Comparison of ENCODE assay signal across 2 cellular contexts in the genomic region with DNA sequence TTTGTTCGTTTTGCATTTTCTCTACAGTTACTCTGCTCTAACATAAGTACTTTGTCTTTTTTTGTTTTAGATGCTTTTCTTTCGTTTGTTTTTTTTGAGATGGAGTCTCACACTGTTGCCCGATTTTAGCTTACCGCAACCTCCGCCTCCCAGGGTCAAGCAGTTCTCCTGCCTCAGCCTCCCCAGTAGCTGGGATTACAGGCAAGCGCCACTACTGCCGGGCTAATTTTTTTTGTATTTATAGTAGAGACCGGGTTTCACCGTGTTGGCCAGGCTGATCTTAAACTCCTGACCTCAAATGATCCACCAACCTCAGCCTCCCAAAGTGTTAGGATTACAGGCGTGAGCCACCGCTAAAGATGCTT.
TF ChIP-seq lines count a peak whose summit lies in the region.

No MANE protein-coding gene starts in this region.

TF ChIP-seq in SK-N-SH, 30 proteins besides CTCF, POLR2A, EP300 and RAD21 (continued from another document):
- TF ChIP-seq, protein P1, sequence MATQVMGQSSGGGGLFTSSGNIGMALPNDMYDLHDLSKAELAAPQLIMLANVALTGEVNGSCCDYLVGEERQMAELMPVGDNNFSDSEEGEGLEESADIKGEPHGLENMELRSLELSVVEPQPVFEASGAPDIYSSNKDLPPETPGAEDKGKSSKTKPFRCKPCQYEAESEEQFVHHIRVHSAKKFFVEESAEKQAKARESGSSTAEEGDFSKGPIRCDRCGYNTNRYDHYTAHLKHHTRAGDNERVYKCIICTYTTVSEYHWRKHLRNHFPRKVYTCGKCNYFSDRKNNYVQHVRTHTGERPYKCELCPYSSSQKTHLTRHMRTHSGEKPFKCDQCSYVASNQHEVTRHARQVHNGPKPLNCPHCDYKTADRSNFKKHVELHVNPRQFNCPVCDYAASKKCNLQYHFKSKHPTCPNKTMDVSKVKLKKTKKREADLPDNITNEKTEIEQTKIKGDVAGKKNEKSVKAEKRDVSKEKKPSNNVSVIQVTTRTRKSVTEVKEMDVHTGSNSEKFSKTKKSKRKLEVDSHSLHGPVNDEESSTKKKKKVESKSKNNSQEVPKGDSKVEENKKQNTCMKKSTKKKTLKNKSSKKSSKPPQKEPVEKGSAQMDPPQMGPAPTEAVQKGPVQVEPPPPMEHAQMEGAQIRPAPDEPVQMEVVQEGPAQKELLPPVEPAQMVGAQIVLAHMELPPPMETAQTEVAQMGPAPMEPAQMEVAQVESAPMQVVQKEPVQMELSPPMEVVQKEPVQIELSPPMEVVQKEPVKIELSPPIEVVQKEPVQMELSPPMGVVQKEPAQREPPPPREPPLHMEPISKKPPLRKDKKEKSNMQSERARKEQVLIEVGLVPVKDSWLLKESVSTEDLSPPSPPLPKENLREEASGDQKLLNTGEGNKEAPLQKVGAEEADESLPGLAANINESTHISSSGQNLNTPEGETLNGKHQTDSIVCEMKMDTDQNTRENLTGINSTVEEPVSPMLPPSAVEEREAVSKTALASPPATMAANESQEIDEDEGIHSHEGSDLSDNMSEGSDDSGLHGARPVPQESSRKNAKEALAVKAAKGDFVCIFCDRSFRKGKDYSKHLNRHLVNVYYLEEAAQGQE (IDR thresholded peaks at IDR 0.05; ENCODE audit: low read depth, low read length), result no peak
- TF ChIP-seq FOSL2 (IDR thresholded peaks at IDR 0.05; ENCODE audit: borderline replicate concordance, low read depth) (no peak), MEF2A (IDR thresholded peaks at IDR 0.05; ENCODE audit: borderline replicate concordance, low read depth) (no peak), SIN3A (IDR thresholded peaks at IDR 0.05; ENCODE audit: borderline replicate concordance, low read depth, low read length) (no peak), GATA2 (CRISPR knock-in tag; IDR thresholded peaks at IDR 0.05) (no peak), POLR2AphosphoS5 (IDR thresholded peaks at IDR 0.05; ENCODE audit: low read depth, low read length) (no peak), EZH2phosphoT487 (IDR thresholded peaks at IDR 0.05; ENCODE audit: borderline replicate concordance, low read depth) (no peak), RXRA (IDR thresholded peaks at IDR 0.05; ENCODE audit: borderline replicate concordance, low read depth) (no peak)
- TF ChIP-seq, protein P2, sequence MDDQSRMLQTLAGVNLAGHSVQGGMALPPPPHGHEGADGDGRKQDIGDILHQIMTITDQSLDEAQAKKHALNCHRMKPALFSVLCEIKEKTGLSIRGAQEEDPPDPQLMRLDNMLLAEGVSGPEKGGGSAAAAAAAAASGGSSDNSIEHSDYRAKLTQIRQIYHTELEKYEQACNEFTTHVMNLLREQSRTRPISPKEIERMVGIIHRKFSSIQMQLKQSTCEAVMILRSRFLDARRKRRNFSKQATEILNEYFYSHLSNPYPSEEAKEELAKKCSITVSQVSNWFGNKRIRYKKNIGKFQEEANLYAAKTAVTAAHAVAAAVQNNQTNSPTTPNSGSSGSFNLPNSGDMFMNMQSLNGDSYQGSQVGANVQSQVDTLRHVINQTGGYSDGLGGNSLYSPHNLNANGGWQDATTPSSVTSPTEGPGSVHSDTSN (IDR thresholded peaks at IDR 0.05), result no peak
- TF ChIP-seq, protein P3, sequence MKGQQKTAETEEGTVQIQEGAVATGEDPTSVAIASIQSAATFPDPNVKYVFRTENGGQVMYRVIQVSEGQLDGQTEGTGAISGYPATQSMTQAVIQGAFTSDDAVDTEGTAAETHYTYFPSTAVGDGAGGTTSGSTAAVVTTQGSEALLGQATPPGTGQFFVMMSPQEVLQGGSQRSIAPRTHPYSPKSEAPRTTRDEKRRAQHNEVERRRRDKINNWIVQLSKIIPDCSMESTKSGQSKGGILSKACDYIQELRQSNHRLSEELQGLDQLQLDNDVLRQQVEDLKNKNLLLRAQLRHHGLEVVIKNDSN (IDR thresholded peaks at IDR 0.05; ENCODE audit: borderline replicate concordance, low read depth), result no peak
- TF ChIP-seq, protein P4, sequence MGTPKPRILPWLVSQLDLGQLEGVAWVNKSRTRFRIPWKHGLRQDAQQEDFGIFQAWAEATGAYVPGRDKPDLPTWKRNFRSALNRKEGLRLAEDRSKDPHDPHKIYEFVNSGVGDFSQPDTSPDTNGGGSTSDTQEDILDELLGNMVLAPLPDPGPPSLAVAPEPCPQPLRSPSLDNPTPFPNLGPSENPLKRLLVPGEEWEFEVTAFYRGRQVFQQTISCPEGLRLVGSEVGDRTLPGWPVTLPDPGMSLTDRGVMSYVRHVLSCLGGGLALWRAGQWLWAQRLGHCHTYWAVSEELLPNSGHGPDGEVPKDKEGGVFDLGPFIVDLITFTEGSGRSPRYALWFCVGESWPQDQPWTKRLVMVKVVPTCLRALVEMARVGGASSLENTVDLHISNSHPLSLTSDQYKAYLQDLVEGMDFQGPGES (IDR thresholded peaks at IDR 0.05; ENCODE audit: low read depth, low read length), result no peak
- TF ChIP-seq, protein P5, sequence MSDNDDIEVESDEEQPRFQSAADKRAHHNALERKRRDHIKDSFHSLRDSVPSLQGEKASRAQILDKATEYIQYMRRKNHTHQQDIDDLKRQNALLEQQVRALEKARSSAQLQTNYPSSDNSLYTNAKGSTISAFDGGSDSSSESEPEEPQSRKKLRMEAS (IDR thresholded peaks at IDR 0.05; ENCODE audit: low read depth), result no peak

TF ChIP-seq in SK-N-SH treated with all-trans-retinoic acid at 6 μM for 48 hours, 23 proteins besides CTCF, POLR2A, EP300 and RAD21 (continued from another document):
- TF ChIP-seq, protein P6, sequence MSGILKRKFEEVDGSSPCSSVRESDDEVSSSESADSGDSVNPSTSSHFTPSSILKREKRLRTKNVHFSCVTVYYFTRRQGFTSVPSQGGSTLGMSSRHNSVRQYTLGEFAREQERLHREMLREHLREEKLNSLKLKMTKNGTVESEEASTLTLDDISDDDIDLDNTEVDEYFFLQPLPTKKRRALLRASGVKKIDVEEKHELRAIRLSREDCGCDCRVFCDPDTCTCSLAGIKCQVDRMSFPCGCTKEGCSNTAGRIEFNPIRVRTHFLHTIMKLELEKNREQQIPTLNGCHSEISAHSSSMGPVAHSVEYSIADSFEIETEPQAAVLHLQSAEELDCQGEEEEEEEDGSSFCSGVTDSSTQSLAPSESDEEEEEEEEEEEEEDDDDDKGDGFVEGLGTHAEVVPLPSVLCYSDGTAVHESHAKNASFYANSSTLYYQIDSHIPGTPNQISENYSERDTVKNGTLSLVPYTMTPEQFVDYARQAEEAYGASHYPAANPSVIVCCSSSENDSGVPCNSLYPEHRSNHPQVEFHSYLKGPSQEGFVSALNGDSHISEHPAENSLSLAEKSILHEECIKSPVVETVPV (CRISPR knock-in tag; IDR thresholded peaks at IDR 0.05), result no peak
- TF ChIP-seq RARB (CRISPR knock-in tag; IDR thresholded peaks at IDR 0.05), result no peak
- no peak for TF ChIP-seq GLIS3 (CRISPR knock-in tag; IDR thresholded peaks at IDR 0.05)
- TF ChIP-seq BACH2 (CRISPR knock-in tag; IDR thresholded peaks at IDR 0.05; ENCODE audit: borderline replicate concordance), result no peak
- TF ChIP-seq TCF4 (CRISPR knock-in tag; IDR thresholded peaks at IDR 0.05; ENCODE audit: borderline replicate concordance), result no peak
- TF ChIP-seq, protein P7, sequence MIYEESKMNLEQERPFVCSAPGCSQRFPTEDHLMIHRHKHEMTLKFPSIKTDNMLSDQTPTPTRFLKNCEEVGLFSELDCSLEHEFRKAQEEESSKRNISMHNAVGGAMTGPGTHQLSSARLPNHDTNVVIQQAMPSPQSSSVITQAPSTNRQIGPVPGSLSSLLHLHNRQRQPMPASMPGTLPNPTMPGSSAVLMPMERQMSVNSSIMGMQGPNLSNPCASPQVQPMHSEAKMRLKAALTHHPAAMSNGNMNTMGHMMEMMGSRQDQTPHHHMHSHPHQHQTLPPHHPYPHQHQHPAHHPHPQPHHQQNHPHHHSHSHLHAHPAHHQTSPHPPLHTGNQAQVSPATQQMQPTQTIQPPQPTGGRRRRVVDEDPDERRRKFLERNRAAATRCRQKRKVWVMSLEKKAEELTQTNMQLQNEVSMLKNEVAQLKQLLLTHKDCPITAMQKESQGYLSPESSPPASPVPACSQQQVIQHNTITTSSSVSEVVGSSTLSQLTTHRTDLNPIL (CRISPR knock-in tag; IDR thresholded peaks at IDR 0.05; ENCODE audit: low read depth), result no peak
- TF ChIP-seq, protein P8, sequence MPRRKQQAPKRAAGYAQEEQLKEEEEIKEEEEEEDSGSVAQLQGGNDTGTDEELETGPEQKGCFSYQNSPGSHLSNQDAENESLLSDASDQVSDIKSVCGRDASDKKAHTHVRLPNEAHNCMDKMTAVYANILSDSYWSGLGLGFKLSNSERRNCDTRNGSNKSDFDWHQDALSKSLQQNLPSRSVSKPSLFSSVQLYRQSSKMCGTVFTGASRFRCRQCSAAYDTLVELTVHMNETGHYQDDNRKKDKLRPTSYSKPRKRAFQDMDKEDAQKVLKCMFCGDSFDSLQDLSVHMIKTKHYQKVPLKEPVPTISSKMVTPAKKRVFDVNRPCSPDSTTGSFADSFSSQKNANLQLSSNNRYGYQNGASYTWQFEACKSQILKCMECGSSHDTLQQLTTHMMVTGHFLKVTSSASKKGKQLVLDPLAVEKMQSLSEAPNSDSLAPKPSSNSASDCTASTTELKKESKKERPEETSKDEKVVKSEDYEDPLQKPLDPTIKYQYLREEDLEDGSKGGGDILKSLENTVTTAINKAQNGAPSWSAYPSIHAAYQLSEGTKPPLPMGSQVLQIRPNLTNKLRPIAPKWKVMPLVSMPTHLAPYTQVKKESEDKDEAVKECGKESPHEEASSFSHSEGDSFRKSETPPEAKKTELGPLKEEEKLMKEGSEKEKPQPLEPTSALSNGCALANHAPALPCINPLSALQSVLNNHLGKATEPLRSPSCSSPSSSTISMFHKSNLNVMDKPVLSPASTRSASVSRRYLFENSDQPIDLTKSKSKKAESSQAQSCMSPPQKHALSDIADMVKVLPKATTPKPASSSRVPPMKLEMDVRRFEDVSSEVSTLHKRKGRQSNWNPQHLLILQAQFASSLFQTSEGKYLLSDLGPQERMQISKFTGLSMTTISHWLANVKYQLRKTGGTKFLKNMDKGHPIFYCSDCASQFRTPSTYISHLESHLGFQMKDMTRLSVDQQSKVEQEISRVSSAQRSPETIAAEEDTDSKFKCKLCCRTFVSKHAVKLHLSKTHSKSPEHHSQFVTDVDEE (CRISPR knock-in tag; IDR thresholded peaks at IDR 0.05), result no peak
- no peak for TF ChIP-seq ARNTL (CRISPR knock-in tag; IDR thresholded peaks at IDR 0.05; ENCODE audit: borderline replicate concordance, low read depth)
- TF ChIP-seq, protein P9, sequence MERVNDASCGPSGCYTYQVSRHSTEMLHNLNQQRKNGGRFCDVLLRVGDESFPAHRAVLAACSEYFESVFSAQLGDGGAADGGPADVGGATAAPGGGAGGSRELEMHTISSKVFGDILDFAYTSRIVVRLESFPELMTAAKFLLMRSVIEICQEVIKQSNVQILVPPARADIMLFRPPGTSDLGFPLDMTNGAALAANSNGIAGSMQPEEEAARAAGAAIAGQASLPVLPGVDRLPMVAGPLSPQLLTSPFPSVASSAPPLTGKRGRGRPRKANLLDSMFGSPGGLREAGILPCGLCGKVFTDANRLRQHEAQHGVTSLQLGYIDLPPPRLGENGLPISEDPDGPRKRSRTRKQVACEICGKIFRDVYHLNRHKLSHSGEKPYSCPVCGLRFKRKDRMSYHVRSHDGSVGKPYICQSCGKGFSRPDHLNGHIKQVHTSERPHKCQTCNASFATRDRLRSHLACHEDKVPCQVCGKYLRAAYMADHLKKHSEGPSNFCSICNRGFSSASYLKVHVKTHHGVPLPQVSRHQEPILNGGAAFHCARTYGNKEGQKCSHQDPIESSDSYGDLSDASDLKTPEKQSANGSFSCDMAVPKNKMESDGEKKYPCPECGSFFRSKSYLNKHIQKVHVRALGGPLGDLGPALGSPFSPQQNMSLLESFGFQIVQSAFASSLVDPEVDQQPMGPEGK (CRISPR knock-in tag; IDR thresholded peaks at IDR 0.05; ENCODE audit: borderline replicate concordance), result no peak
- no peak for TF ChIP-seq ISL1 (CRISPR knock-in tag; IDR thresholded peaks at IDR 0.05)
- no peak for TF ChIP-seq ZNF70 (CRISPR knock-in tag; IDR thresholded peaks at IDR 0.05)
- TF ChIP-seq ZFP30 (CRISPR knock-in tag; IDR thresholded peaks at IDR 0.05), result no peak
